Comparison of ENCODE assay signal across 24 cellular contexts in the genomic region with DNA sequence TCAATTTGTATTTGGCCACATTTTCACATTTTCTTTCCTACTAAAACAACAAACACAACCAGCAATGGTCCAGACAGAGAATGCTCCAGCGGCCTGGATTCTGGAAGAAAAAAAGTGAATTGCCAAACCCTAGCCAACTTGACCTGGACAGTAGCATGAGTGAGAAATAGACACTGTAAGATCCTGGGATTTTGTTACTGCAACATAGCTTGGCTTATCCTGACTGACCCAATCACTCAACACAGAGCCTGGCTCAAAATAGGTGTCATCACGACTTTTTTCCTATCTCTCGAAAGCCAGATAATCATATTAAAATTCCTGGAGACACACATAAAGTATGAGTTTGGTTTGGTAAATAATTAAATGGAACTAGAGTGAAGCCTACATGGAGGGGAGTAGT.
"Had no signal": no experiment of that assay in that cellular context is flagged by ENCODE, and none has a peak within 500 bp of the region (broad histone marks: within the 10 kb centered on the region; RNA-seq: fewer than 3 reads in every experiment).

No MANE protein-coding gene starts in this region.

- H3K4me3 ChIP-seq: ascending aorta, breast epithelium, cardiac muscle cell, coronary artery, esophagus muscularis mucosa, gastrocnemius medialis had no signal

- H3K27me3 ChIP-seq: ascending aorta, breast epithelium, cardiac muscle cell had no signal

- H3K9me3 ChIP-seq: ascending aorta, breast epithelium, esophagus muscularis mucosa, gastrocnemius medialis had no signal

- H3K36me3 ChIP-seq: ascending aorta, breast epithelium, cardiac muscle cell, esophagus muscularis mucosa, gastrocnemius medialis had no signal

- DNase-seq: activated CD4-positive, alpha-beta memory T cell treated with anti-CD3 and anti-CD28 coated beads for 36 hours; activated CD4-positive, alpha-beta T cell treated with anti-CD3 and anti-CD28 coated beads for 36 hours; activated CD4-positive, alpha-beta T cell treated with anti-CD3 and anti-CD28 coated beads, Interleukin-2, amount 10 ng/mL, durations not matched to agents 24 days and 14 days; activated CD4-positive, CD25-positive, alpha-beta regulatory T cell; activated CD4-positive, CD25-positive, alpha-beta regulatory T cell treated with anti-CD3 and anti-CD28 coated beads, Interleukin-2, amount 50 U/mL, for 72 hours; activated CD8-positive, alpha-beta memory T cell treated with anti-CD3 and anti-CD28 coated beads, Interleukin-2, amount 50 U/mL, for 4 hours; activated gamma-delta T cell; activated naive CD4-positive, alpha-beta T cell; activated naive CD4-positive, alpha-beta T cell treated with anti-CD3 and anti-CD28 coated beads, Interleukin-2, amount 10 ng/mL, durations not matched to agents 7 days and 5 days; activated naive CD8-positive, alpha-beta T cell treated with anti-CD3 and anti-CD28 coated beads, Interleukin-2, amount 10 ng/mL, durations not matched to agents 7 days and 5 days; activated T-cell treated with anti-CD3 and anti-CD28 coated beads for 4 hours; activated T-cell treated with anti-CD3 and anti-CD28 coated beads, Interleukin-2, amount 50 U/mL, for 24 hours; activated T-cell treated with anti-CD3 and anti-CD28 coated beads, Interleukin-2, amount 50 U/mL, for 72 hours; effector CD4-positive, alpha-beta T cell; effector memory CD8-positive, alpha-beta T cell; foreskin keratinocyte; gastrocnemius medialis; glutamatergic neuron; T-helper 2 cell had no signal

- H3K27ac ChIP-seq: ascending aorta, breast epithelium, cardiac muscle cell, coronary artery, esophagus muscularis mucosa, foreskin keratinocyte, gastrocnemius medialis had no signal

- H3K4me1 ChIP-seq: ascending aorta, breast epithelium, esophagus muscularis mucosa, foreskin keratinocyte, gastrocnemius medialis had no signal
